Comparison of ENCODE assay signal across 9 cellular contexts in the genomic region with DNA sequence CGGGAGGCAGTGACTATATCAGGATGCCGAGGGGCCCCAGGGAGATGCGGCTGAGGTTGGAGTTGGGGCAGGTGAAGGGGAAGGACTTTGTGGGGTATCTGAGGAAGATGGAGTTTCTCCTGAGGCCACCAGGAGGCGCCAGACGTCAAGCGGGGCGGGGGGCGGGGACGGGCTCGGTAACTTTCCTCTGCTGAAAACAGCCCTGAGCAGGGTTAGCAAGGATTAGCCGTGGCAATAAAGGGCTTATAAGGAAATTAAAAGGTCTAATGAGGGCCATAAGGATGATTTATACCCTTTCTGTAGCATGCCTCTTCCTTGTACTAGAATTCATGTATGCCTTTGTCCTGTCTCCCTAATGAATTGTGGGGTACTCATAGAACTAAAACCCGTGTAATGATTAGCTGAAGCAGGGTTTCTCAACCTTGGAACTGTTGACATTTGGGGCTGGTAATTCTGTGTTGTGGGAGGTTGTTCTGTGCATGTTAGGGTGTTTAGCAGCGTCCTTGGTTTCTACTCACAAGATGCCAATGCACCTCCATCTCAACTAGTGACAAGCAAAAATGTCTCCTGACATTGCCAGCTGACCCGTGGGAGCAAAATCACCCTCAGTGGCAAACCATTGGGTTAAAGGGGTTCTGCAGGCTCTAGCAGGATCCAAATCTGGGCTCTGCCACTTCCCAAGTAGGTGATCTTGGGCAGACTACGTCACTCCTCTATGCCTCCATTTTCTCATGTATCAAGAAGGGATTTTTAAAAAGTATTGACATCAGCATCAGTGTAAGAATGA.
DNase-seq lines count a peak whose midpoint lies in the region; ATAC-seq and TF ChIP-seq lines count a peak whose summit lies in the region.
"Had no signal": no experiment of that assay in that cellular context is flagged by ENCODE, and none has a peak within 500 bp of the region (broad histone marks: within the 10 kb centered on the region; RNA-seq: fewer than 3 reads in every experiment).

No MANE protein-coding gene starts in this region.

- POLR2A ChIA-PET in BJ (lab: Charles Lee): no interaction called here

- H3K27me3 ChIP-seq in BJ (ENCODE audit: control insufficient read depth, insufficient read depth, low read length): no peaks in the 10 kb centered on the region
- H3K27me3 ChIP-seq in rectal smooth muscle tissue (ENCODE audit: control insufficient read depth, insufficient read depth, low read length): no peaks in the 10 kb centered on the region

- peaks cover 10% of the 10 kb centered on the region for H3K27me3 Mint-ChIP-seq in activated T-cell treated with anti-CD3 and anti-CD28 coated beads, Interleukin-2, amount 50 U/mL, for 72 hours (ENCODE audit: low read depth)

- no peak overlapping the region for H3K4me3 ChIP-seq in BJ (ENCODE audit: low read depth, low read length)
- H3K4me3 ChIP-seq in fibroblast of villous mesenchyme (ENCODE audit: low read depth, low read length): no peak overlapping the region
- H3K4me3 ChIP-seq in rectal smooth muscle tissue (ENCODE audit: low read length): peak overlapping the region; percentile 39

- no peaks in the 10 kb centered on the region for H3K9me3 Mint-ChIP-seq in activated T-cell treated with anti-CD3 and anti-CD28 coated beads, Interleukin-2, amount 50 U/mL, for 72 hours

- DNase-seq in BJ (ENCODE audit: low read depth): no peak
- DNase-seq in NOMO-1 treated with dmso at 0.1 percent for 144 hours (lab: John Stamatoyannopoulos, UW; ENCODE audit: unreplicated experiment): peak; percentile 42
- DNase-seq in activated T-cell treated with anti-CD3 and anti-CD28 coated beads, Interleukin-2, amount 50 U/mL, for 72 hours: peak; percentile 42 to 43
- DNase-seq in fibroblast of villous mesenchyme (ENCODE audit: low read depth): peak; percentile 30

- H3K27ac ChIP-seq in rectal smooth muscle tissue (ENCODE audit: low read depth, low read length): no peak overlapping the region

- no peaks in the 10 kb centered on the region for H3K36me3 Mint-ChIP-seq in activated T-cell treated with anti-CD3 and anti-CD28 coated beads, Interleukin-2, amount 50 U/mL, for 72 hours (ENCODE audit: insufficient read depth in 2 of 2)
- H3K36me3 Mint-ChIP-seq: IgD-negative memory B cell had no signal

- H3K27ac Mint-ChIP-seq in activated T-cell treated with anti-CD3 and anti-CD28 coated beads, Interleukin-2, amount 50 U/mL, for 72 hours: no peak overlapping the region
- H3K27ac Mint-ChIP-seq: IgD-negative memory B cell had no signal

- H3K4me1 Mint-ChIP-seq in activated T-cell treated with anti-CD3 and anti-CD28 coated beads, Interleukin-2, amount 50 U/mL, for 72 hours (ENCODE audit: low read depth): peaks cover 11% of the 10 kb centered on the region

- ATAC-seq in GM21515 (IDR thresholded peaks at IDR 0.05; ENCODE audit: unreplicated experiment) (peak; percentile 52), HG02852 (IDR thresholded peaks at IDR 0.05; ENCODE audit: unreplicated experiment) (no peak), GM21737 (IDR thresholded peaks at IDR 0.05; ENCODE audit: unreplicated experiment) (no peak)
- ATAC-seq in activated T-cell treated with anti-CD3 and anti-CD28 coated beads, Interleukin-2, amount 50 U/mL, for 72 hours (replicated peaks in 1 of 2): peak; percentile 45 to 64

- peak; percentile 94 for TF ChIP-seq CTCF in BJ (IDR thresholded peaks at IDR 0.05; ENCODE audit: insufficient read depth, low read depth, low read length)
- peak; percentile 83 for TF ChIP-seq CTCF in fibroblast of villous mesenchyme (IDR thresholded peaks at IDR 0.05; ENCODE audit: insufficient read depth, low read depth, low read length)

- no peak overlapping the region for H3K4me3 Mint-ChIP-seq in activated T-cell treated with anti-CD3 and anti-CD28 coated beads, Interleukin-2, amount 50 U/mL, for 72 hours

- CTCF ChIA-PET in BJ (lab: Yijun Ruan, JAX): interaction anchor here (0.6 to 3.9 kb wide), 12 partner anchors 8 to 1658 kb away, joined by 3 to 34 read pairs (median 4); no protein-coding TSS in a partner anchor

- H3K4me1 ChIP-seq in rectal smooth muscle tissue (ENCODE audit: control insufficient read depth, insufficient read depth, low read length): no peaks in the 10 kb centered on the region

- H3K36me3 ChIP-seq in BJ (ENCODE audit: control insufficient read depth, insufficient read depth, low read length): no peaks in the 10 kb centered on the region
- no peaks in the 10 kb centered on the region for H3K36me3 ChIP-seq in rectal smooth muscle tissue (ENCODE audit: control insufficient read depth, insufficient read depth, low read length)

- H3K9ac ChIP-seq in rectal smooth muscle tissue (ENCODE audit: low read length): no peak overlapping the region

Comparison
In these comparisons a context has a peak if more than half of its experiments do, and no peak if none do; other contexts are left out.
1. ATAC-seq: peak in GM21515 (single experiment) and activated T-cell treated with anti-CD3 and anti-CD28 coated beads, Interleukin-2, amount 50 U/mL, for 72 hours (2 of 2); none in HG02852 (single experiment) and GM21737 (single experiment).